8 cellular contexts compared by ENCODE assay signal in the genomic region with DNA sequence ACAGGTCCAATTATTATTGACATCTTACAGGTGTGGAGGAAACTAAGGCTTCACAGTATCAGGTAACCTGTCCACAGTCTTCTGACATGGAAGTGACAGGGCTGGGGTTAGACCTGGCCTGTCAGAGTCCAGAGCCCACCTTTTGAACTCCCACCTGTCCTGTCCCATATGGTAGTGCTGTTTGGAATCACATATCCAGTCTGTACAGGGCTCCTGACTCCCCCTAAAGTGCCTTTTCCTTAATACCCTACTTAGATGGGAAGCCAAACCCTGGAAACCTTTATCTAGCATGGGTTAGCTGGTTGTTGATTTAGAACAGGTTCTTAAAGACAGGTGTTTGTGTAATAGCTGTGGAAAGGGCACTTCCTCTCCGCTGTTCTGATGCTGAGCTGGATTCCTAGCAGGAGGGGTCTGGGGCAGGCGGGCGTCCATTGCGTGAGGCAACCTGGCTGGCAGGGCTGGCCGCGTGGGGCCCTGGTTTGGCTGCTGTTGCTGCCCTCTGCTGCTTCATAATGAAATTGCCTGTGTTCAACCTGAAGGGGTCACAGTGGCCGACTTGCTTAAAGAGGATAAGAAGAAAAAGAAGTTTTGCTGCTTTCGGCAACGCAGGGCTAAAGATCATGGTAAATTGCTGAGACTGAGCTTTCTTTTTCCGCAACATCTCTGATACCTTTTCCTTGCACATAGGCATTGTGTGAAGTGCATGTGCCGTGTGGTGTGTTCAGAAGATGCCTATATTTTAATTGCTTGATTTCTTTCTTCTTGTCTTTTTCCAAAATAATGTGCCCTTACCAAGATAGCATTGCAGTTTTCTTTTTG.
DNase-seq lines count a peak whose midpoint lies in the region; ATAC-seq, FAIRE-seq and TF ChIP-seq lines count a peak whose summit lies in the region.

No MANE protein-coding gene starts in this region.

- H3K27ac Mint-ChIP-seq in activated naive CD4-positive, alpha-beta T cell treated with anti-CD3 and anti-CD28 coated beads, Interleukin-2, amount 50 U/mL, for 72 hours: no peak overlapping the region

- no peaks in the 10 kb centered on the region for H3K9me3 Mint-ChIP-seq in activated naive CD4-positive, alpha-beta T cell treated with anti-CD3 and anti-CD28 coated beads, Interleukin-2, amount 50 U/mL, for 72 hours

- H3K9me2 ChIP-seq in SK-N-SH: no peaks in the 10 kb centered on the region

- TF ChIP-seq EP300 in SK-N-SH (IDR thresholded peaks at IDR 0.05; ENCODE audit: borderline replicate concordance in 1 of 2, low read depth in 1 of 2, low read length in 1 of 2): no peak

- no peaks in the 10 kb centered on the region for H3K27me3 ChIP-seq in BE2C
- no peaks in the 10 kb centered on the region; the same call in none of the 2 replicates for H3K27me3 ChIP-seq in SK-N-SH (ENCODE audit: insufficient read depth)

- H3K4me2 ChIP-seq in SK-N-SH: no peak overlapping the region

- POLR2A ChIA-PET in SK-N-SH (lab: Yijun Ruan, JAX): no interaction called here

- DNase-seq in BE2C (peak; percentile 66), SK-N-SH (peak; percentile 86), Right ventricle myocardium inferior (ENCODE audit: missing footprints) (peak; percentile 83), pons (ENCODE audit: low spot score) (peak; percentile 66), urothelium cell line (ENCODE audit: low spot score) (peak; percentile 79)
- peak in 1 of 2 donors; percentile 65 for DNase-seq in activated naive CD4-positive, alpha-beta T cell treated with anti-CD3 and anti-CD28 coated beads, Interleukin-2, amount 50 U/mL, for 72 hours (ENCODE audit: low spot score in 2 of 2)

- no peak overlapping the region for H3K27ac ChIP-seq in SK-N-SH (ENCODE audit: low read depth in 2 of 2, low read length in 1 of 2)

- H3F3A ChIP-seq in SK-N-SH (replicated peaks; ENCODE audit: insufficient read depth): peaks cover 3% of the 10 kb centered on the region

- ATAC-seq in GM19395 (IDR thresholded peaks at IDR 0.05; ENCODE audit: unreplicated experiment) (peak; percentile 82), Right ventricle myocardium inferior (peak; percentile 51)
- ATAC-seq in activated naive CD4-positive, alpha-beta T cell treated with anti-CD3 and anti-CD28 coated beads, Interleukin-2, amount 50 U/mL, for 72 hours: peak; percentile 68 to 82

- TF ChIP-seq RAD21 in SK-N-SH (IDR thresholded peaks at IDR 0.05; ENCODE audit: low read length): peak; percentile 94

- H3K9me3 ChIP-seq in BE2C (no peaks in the 10 kb centered on the region), SK-N-SH (no peaks in the 10 kb centered on the region)

- H3K9ac ChIP-seq in SK-N-SH: no peak overlapping the region

- H3K4me3 ChIP-seq in BE2C (ENCODE audit: low read depth, low read length) (no peak overlapping the region), SK-N-SH (ENCODE audit: low read depth in 2 of 2, low read length in 1 of 2) (no peak overlapping the region; a peak in 1 of 4 replicates)

- H3K36me3 ChIP-seq in BE2C: no peaks in the 10 kb centered on the region
- no peaks in the 10 kb centered on the region for H3K36me3 ChIP-seq in SK-N-SH (replicated peaks in 1 of 2; ENCODE audit: control insufficient read depth in 1 of 2, insufficient read depth in 2 of 2, low read length in 1 of 2)

- TF ChIP-seq CTCF in BE2C (IDR thresholded peaks at IDR 0.05; ENCODE audit: low read depth, low read length) (peak; percentile 65), LNCAP (IDR thresholded peaks at IDR 0.05) (peak; percentile 77), SK-N-SH (IDR thresholded peaks at IDR 0.05) (peak; percentile 80)

- no peak overlapping the region; the same call in 1 of the 2 replicates for H2AFZ ChIP-seq in SK-N-SH (ENCODE audit: low read depth)

- WGBS in SK-N-SH (ENCODE audit: low lambda C conversion rate): 17% methylated on average over 11 of the region's 11 CpGs

- H3K79me2 ChIP-seq in SK-N-SH (ENCODE audit: insufficient read depth): no peaks in the 10 kb centered on the region

- intact Hi-C loops in Right ventricle myocardium inferior (cut with DNase I): loop anchor here (5.0 to 10.0 kb wide), 2 partner anchors 333 to 595 kb away; no protein-coding TSS in a partner anchor

- no peaks in the 10 kb centered on the region for H3K36me3 Mint-ChIP-seq in activated naive CD4-positive, alpha-beta T cell treated with anti-CD3 and anti-CD28 coated beads, Interleukin-2, amount 50 U/mL, for 72 hours

- no peak for FAIRE-seq in urothelium cell line (lab: Jason Lieb, UNC)

- no peaks in the 10 kb centered on the region for H4K20me1 ChIP-seq in SK-N-SH (ENCODE audit: insufficient read depth)

- H3K4me1 ChIP-seq in BE2C (no peaks in the 10 kb centered on the region), SK-N-SH (ENCODE audit: control insufficient read depth in 1 of 2, insufficient read depth in 2 of 2, low read depth in 1 of 2, low read length in 1 of 2) (peaks cover 0 to 46% of the 10 kb centered on the region in 2 experiments; a peak in 1 of 4 replicates)

- CTCF ChIA-PET in SK-N-SH (lab: Yijun Ruan, JAX): interaction anchor here (0.6 to 9.0 kb wide), 64 partner anchors 9 to 426 kb away, joined by 3 to 149 read pairs (median 4); no protein-coding TSS in a partner anchor

TF ChIP-seq in SK-N-SH, 30 proteins besides CTCF, POLR2A, EP300 and RAD21 (continues in another document):
- TF ChIP-seq, protein P1, sequence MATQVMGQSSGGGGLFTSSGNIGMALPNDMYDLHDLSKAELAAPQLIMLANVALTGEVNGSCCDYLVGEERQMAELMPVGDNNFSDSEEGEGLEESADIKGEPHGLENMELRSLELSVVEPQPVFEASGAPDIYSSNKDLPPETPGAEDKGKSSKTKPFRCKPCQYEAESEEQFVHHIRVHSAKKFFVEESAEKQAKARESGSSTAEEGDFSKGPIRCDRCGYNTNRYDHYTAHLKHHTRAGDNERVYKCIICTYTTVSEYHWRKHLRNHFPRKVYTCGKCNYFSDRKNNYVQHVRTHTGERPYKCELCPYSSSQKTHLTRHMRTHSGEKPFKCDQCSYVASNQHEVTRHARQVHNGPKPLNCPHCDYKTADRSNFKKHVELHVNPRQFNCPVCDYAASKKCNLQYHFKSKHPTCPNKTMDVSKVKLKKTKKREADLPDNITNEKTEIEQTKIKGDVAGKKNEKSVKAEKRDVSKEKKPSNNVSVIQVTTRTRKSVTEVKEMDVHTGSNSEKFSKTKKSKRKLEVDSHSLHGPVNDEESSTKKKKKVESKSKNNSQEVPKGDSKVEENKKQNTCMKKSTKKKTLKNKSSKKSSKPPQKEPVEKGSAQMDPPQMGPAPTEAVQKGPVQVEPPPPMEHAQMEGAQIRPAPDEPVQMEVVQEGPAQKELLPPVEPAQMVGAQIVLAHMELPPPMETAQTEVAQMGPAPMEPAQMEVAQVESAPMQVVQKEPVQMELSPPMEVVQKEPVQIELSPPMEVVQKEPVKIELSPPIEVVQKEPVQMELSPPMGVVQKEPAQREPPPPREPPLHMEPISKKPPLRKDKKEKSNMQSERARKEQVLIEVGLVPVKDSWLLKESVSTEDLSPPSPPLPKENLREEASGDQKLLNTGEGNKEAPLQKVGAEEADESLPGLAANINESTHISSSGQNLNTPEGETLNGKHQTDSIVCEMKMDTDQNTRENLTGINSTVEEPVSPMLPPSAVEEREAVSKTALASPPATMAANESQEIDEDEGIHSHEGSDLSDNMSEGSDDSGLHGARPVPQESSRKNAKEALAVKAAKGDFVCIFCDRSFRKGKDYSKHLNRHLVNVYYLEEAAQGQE (IDR thresholded peaks at IDR 0.05; ENCODE audit: low read depth, low read length): no peak
- TF ChIP-seq, protein P2, sequence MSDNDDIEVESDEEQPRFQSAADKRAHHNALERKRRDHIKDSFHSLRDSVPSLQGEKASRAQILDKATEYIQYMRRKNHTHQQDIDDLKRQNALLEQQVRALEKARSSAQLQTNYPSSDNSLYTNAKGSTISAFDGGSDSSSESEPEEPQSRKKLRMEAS (IDR thresholded peaks at IDR 0.05; ENCODE audit: low read depth): no peak
- TF ChIP-seq IRF3 (IDR thresholded peaks at IDR 0.05; ENCODE audit: low read depth, low read length): no peak
- no peak for TF ChIP-seq USF1 (IDR thresholded peaks at IDR 0.05; ENCODE audit: borderline replicate concordance, low read depth)
- no peak for TF ChIP-seq NFIC (IDR thresholded peaks at IDR 0.05; ENCODE audit: borderline replicate concordance)
- TF ChIP-seq TEAD4 (IDR thresholded peaks at IDR 0.05; ENCODE audit: borderline replicate concordance, insufficient read depth): no peak
- peak; percentile 89 for TF ChIP-seq SMC3 (IDR thresholded peaks at IDR 0.05; ENCODE audit: low read depth, low read length)
- TF ChIP-seq CHD2 (IDR thresholded peaks at IDR 0.05; ENCODE audit: low read length, partially characterized antibody): no peak
- TF ChIP-seq YY1 (IDR thresholded peaks at IDR 0.05; ENCODE audit: low read depth): no peak
- no peak for TF ChIP-seq TCF12 (IDR thresholded peaks at IDR 0.05)
- TF ChIP-seq NRF1 (IDR thresholded peaks at IDR 0.05; ENCODE audit: low read depth, low read length): no peak; the same call in 1 of the 2 replicates
- no peak for TF ChIP-seq MEF2A (IDR thresholded peaks at IDR 0.05; ENCODE audit: borderline replicate concordance, low read depth)
- TF ChIP-seq, protein P3, sequence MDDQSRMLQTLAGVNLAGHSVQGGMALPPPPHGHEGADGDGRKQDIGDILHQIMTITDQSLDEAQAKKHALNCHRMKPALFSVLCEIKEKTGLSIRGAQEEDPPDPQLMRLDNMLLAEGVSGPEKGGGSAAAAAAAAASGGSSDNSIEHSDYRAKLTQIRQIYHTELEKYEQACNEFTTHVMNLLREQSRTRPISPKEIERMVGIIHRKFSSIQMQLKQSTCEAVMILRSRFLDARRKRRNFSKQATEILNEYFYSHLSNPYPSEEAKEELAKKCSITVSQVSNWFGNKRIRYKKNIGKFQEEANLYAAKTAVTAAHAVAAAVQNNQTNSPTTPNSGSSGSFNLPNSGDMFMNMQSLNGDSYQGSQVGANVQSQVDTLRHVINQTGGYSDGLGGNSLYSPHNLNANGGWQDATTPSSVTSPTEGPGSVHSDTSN (IDR thresholded peaks at IDR 0.05): no peak
